8 cellular contexts compared by ENCODE assay signal in the genomic region with DNA sequence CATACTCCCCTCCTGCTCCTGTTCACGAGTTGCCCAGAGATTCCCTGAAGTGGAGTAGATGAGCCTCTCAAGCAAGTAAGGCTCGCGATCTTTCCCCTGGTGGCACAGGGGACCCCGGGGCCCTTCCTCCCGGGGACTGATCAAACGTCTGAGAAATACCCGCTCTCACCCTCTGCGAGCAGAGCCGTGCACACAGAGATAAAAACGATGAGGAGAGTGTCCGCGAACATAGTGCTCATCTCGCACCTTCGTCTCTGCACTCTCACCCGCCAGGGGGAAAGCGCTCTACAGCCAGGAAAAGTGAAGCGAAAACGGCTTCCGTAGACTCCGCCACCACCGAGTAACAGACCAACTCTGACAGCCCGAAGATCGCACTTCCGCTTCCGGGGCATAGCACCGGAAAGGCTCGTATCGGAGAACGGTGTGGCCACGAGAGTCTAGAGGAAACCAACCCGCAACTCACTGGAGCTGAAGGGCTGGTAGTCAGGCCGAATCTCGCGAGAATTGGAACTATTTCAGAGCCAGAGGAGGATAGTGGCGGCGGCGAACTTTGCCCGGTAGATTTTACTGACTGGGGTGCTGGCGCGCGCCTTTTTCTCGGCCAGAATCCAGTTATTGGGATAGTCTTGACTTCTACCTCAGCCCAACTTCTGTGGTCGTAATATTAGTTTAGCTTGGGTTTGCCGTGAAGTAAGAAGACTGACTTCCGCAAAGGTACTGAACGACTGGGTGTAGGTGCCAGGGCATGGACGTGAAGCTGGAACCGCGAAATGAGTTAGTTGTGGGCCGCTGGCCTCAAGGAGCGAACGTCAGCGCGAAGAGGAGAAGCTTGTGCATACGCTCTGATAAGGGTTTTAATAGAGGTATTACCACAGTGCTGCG. TPM values are rescaled to one million over a fixed set of nuclear protein-coding genes. Genes with fewer than 3 reads are reported as not detected.
DNase-seq lines count a peak whose midpoint lies in the region; ATAC-seq and TF ChIP-seq lines count a peak whose summit lies in the region.

A gene with protein sequence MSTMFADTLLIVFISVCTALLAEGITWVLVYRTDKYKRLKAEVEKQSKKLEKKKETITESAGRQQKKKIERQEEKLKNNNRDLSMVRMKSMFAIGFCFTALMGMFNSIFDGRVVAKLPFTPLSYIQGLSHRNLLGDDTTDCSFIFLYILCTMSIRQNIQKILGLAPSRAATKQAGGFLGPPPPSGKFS (minus strand): TSS at position 356 of the 882 bp plus-strand sequence. CDS start 117 bp downstream, at position 239.

- peak within 1 kb of the TSS; percentile 59 for H3K4ac ChIP-seq in trophoblast cell (ENCODE audit: low read depth, low read length)

- peak within 1 kb of the TSS; percentile 91 for H3K9ac ChIP-seq in trophoblast cell (ENCODE audit: low read length)

- in situ Hi-C loops in transverse colon (cut with MboI; ENCODE audit: low pct_ligation_motif_present in 1 of 4, low pct_unique_long_range_greater_than_20kb in 1 of 4, low sequenced_read_pairs in 3 of 4), result no loop called here

- peak within 1 kb of the TSS; percentile 85 for H4K12ac ChIP-seq in trophoblast cell (ENCODE audit: low read depth, low read length)

- peak within 1 kb of the TSS; percentile 95 for H3K4me2 ChIP-seq in trophoblast cell (ENCODE audit: low read length)

- no peaks in the 10 kb centered on the region for H3K27me3 Mint-ChIP-seq in T-cell

- H4K8ac ChIP-seq in trophoblast cell (ENCODE audit: low read depth, low read length), result peak within 1 kb of the TSS; percentile 75

- peaks cover 40% of the 10 kb centered on the region for H3K36me3 Mint-ChIP-seq in T-cell

- H3K4me1 ChIP-seq in trophoblast cell (ENCODE audit: control insufficient read depth in 1 of 2, insufficient read depth in 2 of 2, low read length in 2 of 2) (peaks cover 4 to 5% of the 10 kb centered on the region in 2 experiments), transverse colon (peaks cover 14 to 54% (median 26%) of the 10 kb centered on the region in 4 donors)

- TF ChIP-seq EP300 in transverse colon (IDR thresholded peaks at IDR 0.05; ENCODE audit: low read depth), result no peak

- H2BK120ac ChIP-seq in trophoblast cell (ENCODE audit: insufficient read depth, low read length, poor library complexity), result peak within 1 kb of the TSS; percentile 10

- ATAC-seq in HG02798 (IDR thresholded peaks at IDR 0.05; ENCODE audit: poor library complexity, unreplicated experiment) (peak; percentile 100), T-cell (replicated peaks in 1 of 4) (peak; percentile 97 to 99 (median 98))

- WGBS in adipose tissue, 3 donors, result 0% methylated on average over 56 of the region's 56 CpGs
- WGBS in trophoblast cell (ENCODE audit: extremely low coverage, insufficient coverage, insufficient read length), result no CpG with 5 or more reads among the region's 56 CpGs
- 0 to 1% methylated on average over 11 to 56 of the region's 56 CpGs for WGBS in transverse colon (ENCODE audit: low coverage in 1 of 2), 2 donors

- DNase-seq in NCI-H1436 treated with DMSO at 0.1 percent for 48 hours (lab: John Stamatoyannopoulos, UW) (peak; percentile 83), T-cell (peak; percentile 75 to 98 (median 95)), cardiac septum (ENCODE audit: low spot score) (peak; percentile 98), trophoblast cell (peak; percentile 97 to 100), transverse colon (peak; percentile 95)

- no peak within 1 kb of the TSS for H2BK12ac ChIP-seq in trophoblast cell (ENCODE audit: low read length)

- no peak within 1 kb of the TSS for H3K23ac ChIP-seq in trophoblast cell (ENCODE audit: low read length)

- peak; percentile 81 for TF ChIP-seq POLR2A in transverse colon (IDR thresholded peaks at IDR 0.05)

- CTCF ChIA-PET in T-cell (lab: Charles Lee), result interaction anchor here (0.6 to 1.3 kb wide), 7 partner anchors 22 to 170 kb away, joined by 3 to 5 read pairs (median 3); partner anchors contain the start of gene ALDH9A1 (in 2 of the 2)

- peak within 1 kb of the TSS; percentile 3 for H2BK5ac ChIP-seq in trophoblast cell (ENCODE audit: low read depth, low read length, poor library complexity)

- peak within 1 kb of the TSS; percentile 48 for H3K14ac ChIP-seq in trophoblast cell (ENCODE audit: low read length)

- H3K4me3 ChIP-seq in GM12875 (ENCODE audit: low read depth, low read length), result peak within 1 kb of the TSS; percentile 68
- H3K4me3 ChIP-seq in trophoblast cell (ENCODE audit: low read depth, low read length), result peak within 1 kb of the TSS; percentile 84
- peak within 1 kb of the TSS; percentile 64 to 92 (median 71) for H3K4me3 ChIP-seq in transverse colon

- H4K91ac ChIP-seq in trophoblast cell (ENCODE audit: low read depth, low read length), result peak within 1 kb of the TSS; percentile 47

- POLR2A ChIA-PET in T-cell (lab: Charles Lee), result interaction anchor here in 1 of 2 donors (0.8 to 1.0 kb wide), 3 partner anchors 9 to 103 kb away, joined by 3 to 7 read pairs (median 3); partner anchors contain the start of gene ALDH9A1

- H3K36me3 ChIP-seq in trophoblast cell (ENCODE audit: control insufficient read depth in 1 of 2, insufficient read depth in 2 of 2, low read length in 2 of 2) (peaks cover 10 to 13% of the 10 kb centered on the region in 2 experiments), transverse colon (peaks cover 0 to 11% (median 5%) of the 10 kb centered on the region in 4 donors)

- peaks cover 65 to 68% (median 68%) of the 10 kb centered on the region in 3 donors for H3K4me1 Mint-ChIP-seq in T-cell

- TF ChIP-seq CTCF in GM12875 (IDR thresholded peaks at IDR 0.05; ENCODE audit: borderline replicate concordance, insufficient read depth, low read depth, low read length) (0 out of 2 replicates have a peak, but pooled peaks have one; percentile 30), transverse colon (IDR thresholded peaks at IDR 0.05) (peak in 2 of 5 experiments; percentile 36 to 41)

- peak within 1 kb of the TSS; percentile 98 to 100 for H3K27ac Mint-ChIP-seq in T-cell

- H3K18ac ChIP-seq in trophoblast cell (ENCODE audit: low read length), result peak within 1 kb of the TSS; percentile 62

- no peaks in the 10 kb centered on the region for H3K27me3 ChIP-seq in trophoblast cell (ENCODE audit: insufficient read depth, low read length)
- no peaks in the 10 kb centered on the region for H3K27me3 ChIP-seq in transverse colon

- H3K4me3 Mint-ChIP-seq in T-cell, result peak within 1 kb of the TSS; percentile 95 to 99 (median 97)

- H3K9me3 Mint-ChIP-seq in T-cell, result no peaks in the 10 kb centered on the region

- no peaks in the 10 kb centered on the region for H3K79me2 ChIP-seq in trophoblast cell (ENCODE audit: control insufficient read depth, insufficient read depth, low read length, poor library complexity)

- H3K27ac ChIP-seq in adipose tissue (ENCODE audit: low read depth, low read length) (peak within 1 kb of the TSS; percentile 45), trophoblast cell (ENCODE audit: low read depth, low read length) (peak within 1 kb of the TSS; percentile 83), transverse colon (peak within 1 kb of the TSS; percentile 87 to 92 (median 90))

- H3K9me3 ChIP-seq in trophoblast cell (ENCODE audit: insufficient read depth, low read depth, low read length) (no peaks in the 10 kb centered on the region), transverse colon (no peaks in the 10 kb centered on the region)

- intact Hi-C loops in cardiac septum (cut with DNase I), result loop anchor here (1.0 to 5.0 kb wide), 5 partner anchors 59 to 144 kb away; partner anchors contain the start of genes ALDH9A1 and UCK2
- intact Hi-C loops in transverse colon (cut with DNase I; ENCODE audit: low total_unique reads), result no loop called here

- H2AK5ac ChIP-seq in trophoblast cell (ENCODE audit: low read length), result peak within 1 kb of the TSS; percentile 50

- peaks cover 8% of the 10 kb centered on the region for H3K79me1 ChIP-seq in trophoblast cell (ENCODE audit: low read length)

- H2AFZ ChIP-seq in trophoblast cell (ENCODE audit: insufficient read depth, low read length, poor library complexity), result peak within 1 kb of the TSS; percentile 41

RNA-seq across cellular contexts. Expression of the gene that starts here (rescaled TPM):
- total RNA-seq in T-cell (10 to 100 TPM; 36.2 to 67.1 (median 51.4) TPM), cardiac septum (53.4 TPM), transverse colon (100 to 1,000 TPM in 3 of 4 donors, 10 to 100 TPM in 1; 28.3 to 180 (median 128) TPM)
- 10 to 100 TPM; 41.8 to 58.3 (median 44.6) TPM for polyA plus RNA-seq in adipose tissue
- polyA plus RNA-seq in trophoblast cell (2013), result 188 and 204 TPM in 2 replicates

Comparison
In these comparisons a context has a peak if more than half of its experiments do, and no peak if none do; other contexts are left out.
1. Peak in every context shown above with its lines: DNase-seq, ATAC-seq, H3K4me3 ChIP-seq and H3K27ac ChIP-seq.